33 cellular contexts compared by ENCODE assay signal in the genomic region with DNA sequence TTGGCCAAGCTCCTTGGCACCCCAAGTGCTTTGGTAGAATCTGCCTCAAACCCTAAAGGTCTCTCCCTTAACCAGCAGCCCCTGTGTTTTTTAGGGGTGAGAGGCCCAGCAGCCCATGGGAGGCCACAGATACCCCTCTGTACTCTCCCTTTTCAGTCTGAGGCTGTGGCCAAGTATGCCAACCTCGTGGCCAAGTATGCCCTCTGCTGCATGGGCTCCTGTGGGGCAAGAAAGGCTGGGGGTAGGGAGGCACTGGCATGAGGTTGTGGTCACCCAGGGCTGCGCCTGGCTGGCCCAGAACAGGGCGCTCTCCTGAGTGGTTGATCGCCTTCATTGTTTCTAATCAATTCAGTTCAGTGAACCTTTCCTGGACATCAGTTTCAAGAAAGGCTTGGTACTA. TPM values are rescaled to one million over a fixed set of nuclear protein-coding genes. Genes with fewer than 3 reads are reported as not detected.
"Had no signal": no experiment of that assay in that cellular context is flagged by ENCODE, and none has a peak within 500 bp of the region (broad histone marks: within the 10 kb centered on the region; RNA-seq: fewer than 3 reads in every experiment).

No MANE protein-coding gene starts in this region.

- DNase-seq: heart right ventricle; islet precursor cell; left ventricle myocardium superior; lower lobe of right lung; mammary epithelial cell; mesenchymal stem cell; naive B cell; natural killer cell; nephron progenitor cell; occipital lobe; retina; right cardiac atrium; small intestine; spleen; stimulated activated CD4-positive, alpha-beta T cell treated with anti-CD3 and anti-CD28 coated beads, Interleukin-4, amount 100 ng/mL, for 24 hours; stimulated activated naive CD4-positive, alpha-beta T cell treated with Interleukin-2 at 50 U/mL for 16 hours; stimulated activated naive CD8-positive, alpha-beta T cell treated with anti-CD3 and anti-CD28 coated beads, Interleukin-15, amount 100 ng/mL, for 72 hours; substantia nigra; transverse colon; upper lobe of left lung had no signal

- H3K9me3 Mint-ChIP-seq: mesothelial cell of epicardium; natural killer cell; stimulated activated naive CD8-positive, alpha-beta T cell treated with anti-CD3 and anti-CD28 coated beads, Interleukin-15, amount 100 ng/mL, for 72 hours had no signal

- H3K36me3 ChIP-seq: heart right ventricle, lower lobe of right lung, neural progenitor cell, neutrophil, spleen, transverse colon, upper lobe of left lung, vagina had no signal

- H3K27ac Mint-ChIP-seq: mesothelial cell of epicardium; natural killer cell; neural progenitor cell; progenitor cell of endocrine pancreas; stimulated activated memory B cell treated with anti-CD40 and anti-IgM and Interleukin-4, amounts not matched to agents 10 μg/mL and 1 μg/mL and 100 μg/mL, for 72 hours; stimulated activated naive CD8-positive, alpha-beta T cell treated with anti-CD3 and anti-CD28 coated beads, Interleukin-15, amount 100 ng/mL, for 72 hours had no signal

- H3K27me3 ChIP-seq: upper lobe of left lung, vagina had no signal

- H3K4me3 Mint-ChIP-seq: mesothelial cell of epicardium; naive B cell; natural killer cell; nephron progenitor cell; neural progenitor cell; stimulated activated memory B cell treated with anti-CD40 and anti-IgM and Interleukin-4, amounts not matched to agents 10 μg/mL and 1 μg/mL and 100 μg/mL, for 72 hours; stimulated activated naive CD8-positive, alpha-beta T cell treated with anti-CD3 and anti-CD28 coated beads, Interleukin-15, amount 100 ng/mL, for 72 hours had no signal

- H3K4me1 Mint-ChIP-seq: naive B cell; natural killer cell; stimulated activated memory B cell treated with anti-CD40 and anti-IgM and Interleukin-4, amounts not matched to agents 10 μg/mL and 1 μg/mL and 100 μg/mL, for 72 hours; stimulated activated naive CD8-positive, alpha-beta T cell treated with anti-CD3 and anti-CD28 coated beads, Interleukin-15, amount 100 ng/mL, for 72 hours had no signal

- H3K4me1 ChIP-seq: heart right ventricle, lower lobe of right lung, parathyroid adenoma, spleen, transverse colon, upper lobe of left lung, vagina had no signal

- H3K27ac ChIP-seq: heart right ventricle, hepatocyte, lower lobe of right lung, neural progenitor cell, neutrophil, parathyroid adenoma, spleen, transverse colon, upper lobe of left lung, vagina had no signal

- H3K9me3 ChIP-seq: heart right ventricle, lower lobe of right lung, neutrophil, spleen, transverse colon, upper lobe of left lung, vagina had no signal

- H3K4me3 ChIP-seq: heart right ventricle, hepatocyte, lower lobe of right lung, neural progenitor cell, spleen, transverse colon, upper lobe of left lung, vagina had no signal

- H3K36me3 Mint-ChIP-seq: mesothelial cell of epicardium; natural killer cell; neural progenitor cell; stimulated activated memory B cell treated with anti-CD40 and anti-IgM and Interleukin-4, amounts not matched to agents 10 μg/mL and 1 μg/mL and 100 μg/mL, for 72 hours had no signal

RNA-seq across cellular contexts. Expression of a gene that starts 37.5 kb away (rescaled TPM):
- total RNA-seq: heart right ventricle, hepatocyte, left ventricle myocardium superior, lower lobe of right lung, mammary epithelial cell, mesothelial cell of epicardium, mononuclear cell, natural killer cell, occipital lobe, progenitor cell of endocrine pancreas, pulmonary artery endothelial cell, right cardiac atrium, sciatic nerve, spleen, temporal lobe, transverse colon, urinary bladder, vagina had no signal
- polyA plus RNA-seq: heart right ventricle, hepatocyte, mammary epithelial cell, right cardiac atrium, small intestine, spleen, urinary bladder had no signal
